In genomic region chr12:56236091-56236490, GRCh38 we compare ENCODE assay signal across 31 cellular contexts. TPM values are rescaled to one million over a fixed set of nuclear protein-coding genes. Genes with fewer than 3 reads are reported as not detected.
"Had no signal": no experiment of that assay in that cellular context is flagged by ENCODE, and none has a peak within 500 bp of the region (broad histone marks: within the 10 kb centered on the region; RNA-seq: fewer than 3 reads in every experiment).

No MANE protein-coding gene starts in this region.

- H3K27me3 ChIP-seq: brain microvascular endothelial cell, MG63, Peyer's patch had no signal

- H3K27ac Mint-ChIP-seq: activated CD4-positive, alpha-beta memory T cell treated with anti-CD3 and anti-CD28 coated beads, Interleukin-2, amount 10 ng/mL, durations not matched to agents 7 days and 5 days; activated CD8-positive, alpha-beta memory T cell treated with anti-CD3 and anti-CD28 coated beads, Interleukin-2, amount 10 ng/mL, durations not matched to agents 7 days and 5 days; activated naive CD4-positive, alpha-beta T cell treated with anti-CD3 and anti-CD28 coated beads, Interleukin-2, amount 10 ng/mL, durations not matched to agents 7 days and 5 days; activated naive CD8-positive, alpha-beta T cell; activated naive CD8-positive, alpha-beta T cell treated with anti-CD3 and anti-CD28 coated beads, Interleukin-2, amount 50 U/mL, for 24 hours had no signal

- H3K9me3 ChIP-seq: MG63, Peyer's patch had no signal

- DNase-seq: activated CD4-positive, alpha-beta memory T cell treated with anti-CD3 and anti-CD28 coated beads, Interleukin-2, amount 10 ng/mL, durations not matched to agents 7 days and 5 days; activated CD4-positive, alpha-beta T cell treated with anti-CD3 and anti-CD28 coated beads for 1 hour; activated CD4-positive, alpha-beta T cell treated with anti-CD3 and anti-CD28 coated beads for 48 hours; activated CD4-positive, CD25-positive, alpha-beta regulatory T cell; activated CD8-positive, alpha-beta memory T cell treated with anti-CD3 and anti-CD28 coated beads for 24 hours; activated CD8-positive, alpha-beta memory T cell treated with anti-CD3 and anti-CD28 coated beads, Interleukin-2, amount 10 ng/mL, durations not matched to agents 7 days and 5 days; activated effector memory CD4-positive, alpha-beta T cell treated with Interleukin-2 at 50 U/mL for 16 hours; activated naive CD4-positive, alpha-beta T cell treated with anti-CD3 and anti-CD28 coated beads, Interleukin-2, amount 10 ng/mL, durations not matched to agents 7 days and 5 days; activated naive CD8-positive, alpha-beta T cell treated with anti-CD3 and anti-CD28 coated beads, Interleukin-2, amount 50 U/mL, for 24 hours; activated T-cell treated with anti-CD3 and anti-CD28 coated beads, Interleukin-2, amount 50 U/mL, for 48 hours; anterior cingulate cortex; brain microvascular endothelial cell; central memory CD4-positive, alpha-beta T cell; Kasumi-1; MG63; NCI-H1048; NCI-H1105 treated with DMSO at 0.1 percent for 48 hours; NCI-H1436; NCI-H1694; NCI-H2029; NCI-H345; NCI-H524 treated with DMSO at 0.1 percent for 48 hours; NK-92 treated with Interleukin-12 subunit alpha and Interleukin-12 subunit beta, amount 100 ng/mL, for 24 hours; PC-3; Peyer's patch; Right ventricle myocardium superior; RPMI8226; T1000; WERI-Rb-1 had no signal

- H3K27ac ChIP-seq: brain microvascular endothelial cell, Peyer's patch, WERI-Rb-1 had no signal

- H3K36me3 Mint-ChIP-seq: activated CD8-positive, alpha-beta memory T cell treated with anti-CD3 and anti-CD28 coated beads, Interleukin-2, amount 10 ng/mL, durations not matched to agents 7 days and 5 days; activated naive CD4-positive, alpha-beta T cell treated with anti-CD3 and anti-CD28 coated beads, Interleukin-2, amount 10 ng/mL, durations not matched to agents 7 days and 5 days; activated naive CD8-positive, alpha-beta T cell had no signal

- H3K4me1 ChIP-seq: Peyer's patch had no signal

- ATAC-seq: activated CD8-positive, alpha-beta memory T cell treated with anti-CD3 and anti-CD28 coated beads, Interleukin-2, amount 10 ng/mL, durations not matched to agents 7 days and 5 days; activated naive CD8-positive, alpha-beta T cell treated with anti-CD3 and anti-CD28 coated beads, Interleukin-2, amount 50 U/mL, for 24 hours; PC-3 had no signal

- H3K4me3 ChIP-seq: MG63, Peyer's patch had no signal

- H3K4me3 Mint-ChIP-seq: activated CD4-positive, alpha-beta memory T cell treated with anti-CD3 and anti-CD28 coated beads, Interleukin-2, amount 10 ng/mL, durations not matched to agents 7 days and 5 days; activated CD8-positive, alpha-beta memory T cell treated with anti-CD3 and anti-CD28 coated beads, Interleukin-2, amount 10 ng/mL, durations not matched to agents 7 days and 5 days; activated naive CD4-positive, alpha-beta T cell treated with anti-CD3 and anti-CD28 coated beads, Interleukin-2, amount 10 ng/mL, durations not matched to agents 7 days and 5 days; activated naive CD8-positive, alpha-beta T cell; activated naive CD8-positive, alpha-beta T cell treated with anti-CD3 and anti-CD28 coated beads, Interleukin-2, amount 50 U/mL, for 24 hours had no signal

- H3K9me3 Mint-ChIP-seq: activated CD4-positive, alpha-beta memory T cell treated with anti-CD3 and anti-CD28 coated beads, Interleukin-2, amount 10 ng/mL, durations not matched to agents 7 days and 5 days; activated naive CD4-positive, alpha-beta T cell treated with anti-CD3 and anti-CD28 coated beads, Interleukin-2, amount 10 ng/mL, durations not matched to agents 7 days and 5 days; activated naive CD8-positive, alpha-beta T cell treated with anti-CD3 and anti-CD28 coated beads, Interleukin-2, amount 50 U/mL, for 24 hours had no signal

- H3K27me3 Mint-ChIP-seq: activated CD4-positive, alpha-beta memory T cell treated with anti-CD3 and anti-CD28 coated beads, Interleukin-2, amount 10 ng/mL, durations not matched to agents 7 days and 5 days; activated CD8-positive, alpha-beta memory T cell treated with anti-CD3 and anti-CD28 coated beads, Interleukin-2, amount 10 ng/mL, durations not matched to agents 7 days and 5 days; activated naive CD4-positive, alpha-beta T cell treated with anti-CD3 and anti-CD28 coated beads, Interleukin-2, amount 10 ng/mL, durations not matched to agents 7 days and 5 days; activated naive CD8-positive, alpha-beta T cell; activated naive CD8-positive, alpha-beta T cell treated with anti-CD3 and anti-CD28 coated beads, Interleukin-2, amount 50 U/mL, for 24 hours had no signal

- H3K4me1 Mint-ChIP-seq: activated CD4-positive, alpha-beta memory T cell treated with anti-CD3 and anti-CD28 coated beads, Interleukin-2, amount 10 ng/mL, durations not matched to agents 7 days and 5 days; activated CD8-positive, alpha-beta memory T cell treated with anti-CD3 and anti-CD28 coated beads, Interleukin-2, amount 10 ng/mL, durations not matched to agents 7 days and 5 days; activated naive CD4-positive, alpha-beta T cell treated with anti-CD3 and anti-CD28 coated beads, Interleukin-2, amount 10 ng/mL, durations not matched to agents 7 days and 5 days; activated naive CD8-positive, alpha-beta T cell treated with anti-CD3 and anti-CD28 coated beads, Interleukin-2, amount 50 U/mL, for 24 hours had no signal

RNA-seq across cellular contexts. Expression of gene SLC39A5, which starts 6.2 kb away (rescaled TPM):
- total RNA-seq: NCI-H460, Right ventricle myocardium superior had no signal
